ENCODE assay signal across 1 cellular context in genomic region chr11:47394322-47395224, GRCh38.
TF ChIP-seq lines count a peak whose summit lies in the region.

No MANE protein-coding gene starts in this region.

TF ChIP-seq in GM12878, 131 proteins besides CTCF, POLR2A, EP300 and RAD21 (continued from another document and continues in another):
- TF ChIP-seq NKRF (conservative IDR thresholded peaks at IDR 0.05) = no peak
- no peak for TF ChIP-seq MYB (IDR thresholded peaks at IDR 0.05; ENCODE audit: borderline replicate concordance, low read depth, low read length)
- peak; percentile 63; the same call in 1 of the 2 replicates for TF ChIP-seq ZBTB4 (CRISPR knock-in tag; IDR thresholded peaks at IDR 0.05)
- peak; percentile 65; the same call in 1 of the 2 replicates for TF ChIP-seq PAX5 (IDR thresholded peaks at IDR 0.05; ENCODE audit: borderline replicate concordance, low read depth, low read length)
- TF ChIP-seq POLR2AphosphoS5 (IDR thresholded peaks at IDR 0.05; ENCODE audit: low read length) = peak; percentile 72
- no peak for TF ChIP-seq SREBF2 (IDR thresholded peaks at IDR 0.05; ENCODE audit: low read length)
- TF ChIP-seq HDAC2 (IDR thresholded peaks at IDR 0.05) = no peak
- peak; percentile 87 for TF ChIP-seq RUNX3 (IDR thresholded peaks at IDR 0.05; ENCODE audit: low read length)
- no peak for TF ChIP-seq USF1 (IDR thresholded peaks at IDR 0.05; ENCODE audit: borderline replicate concordance, extremely low read length, insufficient read depth, low read depth, low read length)
- TF ChIP-seq EED (IDR thresholded peaks at IDR 0.05; ENCODE audit: low read depth) = 0 out of 2 replicates have a peak, but pooled peaks have one; percentile 38
- TF ChIP-seq STAT3 (IDR thresholded peaks at IDR 0.05; ENCODE audit: low read depth, low read length) = no peak
- no peak for TF ChIP-seq CHD4 (IDR thresholded peaks at IDR 0.05)
- TF ChIP-seq PBX3 (IDR thresholded peaks at IDR 0.05; ENCODE audit: insufficient replicate concordance, low read depth, low read length) = no peak
- TF ChIP-seq TCF12 (IDR thresholded peaks at IDR 0.05; ENCODE audit: low read depth, low read length) = peak; percentile 61; the same call in 1 of the 2 replicates
- TF ChIP-seq IRF4 (IDR thresholded peaks at IDR 0.05; ENCODE audit: low read depth, low read length) = no peak
- TF ChIP-seq KAT2A (conservative IDR thresholded peaks at IDR 0.05; ENCODE audit: control insufficient read depth, low read depth, low read length) = no peak
- no peak for TF ChIP-seq ZNF384 (IDR thresholded peaks at IDR 0.05; ENCODE audit: borderline replicate concordance, low read depth, low read length)
- TF ChIP-seq HCFC1 (IDR thresholded peaks at IDR 0.05; ENCODE audit: low read length) = no peak; the same call in 1 of the 2 replicates
- TF ChIP-seq MYC (IDR thresholded peaks at IDR 0.05; ENCODE audit: insufficient read depth, insufficient read length, insufficient replicate concordance, low read length, severe bottlenecking) = peak; percentile 72
- no peak; the same call in 1 of the 2 replicates for TF ChIP-seq CREB1 (IDR thresholded peaks at IDR 0.05; ENCODE audit: low read depth)
- no peak for TF ChIP-seq ZNF217 (IDR thresholded peaks at IDR 0.05)
- TF ChIP-seq CHD2 (IDR thresholded peaks at IDR 0.05; ENCODE audit: borderline replicate concordance, low read depth, low read length) = peak; percentile 61; the same call in 1 of the 2 replicates
- TF ChIP-seq SUPT20H (IDR thresholded peaks at IDR 0.05; ENCODE audit: borderline replicate concordance, control insufficient read depth, low read depth, low read length) = no peak
- 0 out of 2 replicates have a peak, but pooled peaks have one; percentile 7 for TF ChIP-seq ZNF592 (IDR thresholded peaks at IDR 0.05)
- TF ChIP-seq WRNIP1 (IDR thresholded peaks at IDR 0.05; ENCODE audit: borderline replicate concordance, low read depth, low read length) = no peak
- TF ChIP-seq SMAD5 (IDR thresholded peaks at IDR 0.05; ENCODE audit: low read depth) = no peak
- peak; percentile 57; the same call in 1 of the 3 replicates for TF ChIP-seq POU2F2 (IDR thresholded peaks at IDR 0.05; ENCODE audit: borderline replicate concordance, low read depth, low read length)
- TF ChIP-seq REST (IDR thresholded peaks at IDR 0.05; ENCODE audit: low read depth, low read length) = no peak
- TF ChIP-seq ESRRA (IDR thresholded peaks at IDR 0.05; ENCODE audit: low read length) = no peak
- TF ChIP-seq PKNOX1 (IDR thresholded peaks at IDR 0.05) = no peak
- TF ChIP-seq USF2 (IDR thresholded peaks at IDR 0.05; ENCODE audit: borderline replicate concordance, low read depth, low read length) = no peak
- no peak for TF ChIP-seq ZNF274 (IDR thresholded peaks at IDR 0.05; ENCODE audit: insufficient read depth, insufficient read length)
- TF ChIP-seq PML (IDR thresholded peaks at IDR 0.05; ENCODE audit: low read length) = no peak; the same call in 1 of the 2 replicates
- 0 out of 2 replicates have a peak, but pooled peaks have one; percentile 78 for TF ChIP-seq POLR2AphosphoS2 (IDR thresholded peaks at IDR 0.05; ENCODE audit: low read depth, low read length)
- no peak for TF ChIP-seq ATF3 (IDR thresholded peaks at IDR 0.05; ENCODE audit: borderline replicate concordance, extremely low read depth, low read depth, low read length)
- peak; percentile 50; the same call in 1 of the 2 replicates for TF ChIP-seq ZBTB33 (IDR thresholded peaks at IDR 0.05)
